Comparison of ENCODE assay signal across 21 cellular contexts in genomic region chr4:52752921-52753320, GRCh38.
"Had no signal": no experiment of that assay in that cellular context is flagged by ENCODE, and none has a peak within 500 bp of the region (broad histone marks: within the 10 kb centered on the region; RNA-seq: fewer than 3 reads in every experiment).

No MANE protein-coding gene starts in this region.

- H3K4me3 ChIP-seq: esophagus squamous epithelium, left lung, lower lobe of right lung, neural progenitor cell, tibial nerve, uterus had no signal

- DNase-seq: activated CD4-positive, alpha-beta T cell treated with anti-CD3 and anti-CD28 coated beads for 36 hours; activated CD4-positive, CD25-positive, alpha-beta regulatory T cell; activated CD8-positive, alpha-beta memory T cell treated with anti-CD3 and anti-CD28 coated beads, Interleukin-2, amount 10 ng/mL, durations not matched to agents 7 days and 5 days; activated CD8-positive, alpha-beta T cell treated with anti-CD3 and anti-CD28 coated beads, Interleukin-2, amount 10 ng/mL, durations not matched to agents 7 days and 5 days; activated naive CD8-positive, alpha-beta T cell treated with anti-CD3 and anti-CD28 coated beads, Interleukin-2, amount 10 ng/mL, durations not matched to agents 7 days and 5 days; activated T-cell treated with anti-CD3 and anti-CD28 coated beads, Interleukin-2, amount 50 U/mL, for 48 hours; esophagus squamous epithelium; left lung; lower lobe of right lung; mesendoderm; occipital lobe; posterior cingulate gyrus; right cardiac atrium; stimulated activated CD4-positive, alpha-beta T cell treated with anti-CD3 and anti-CD28 coated beads, Interleukin-15, amount 100 ng/mL, for 24 hours; stimulated activated CD4-positive, alpha-beta T cell treated with anti-CD3 and anti-CD28 coated beads, Interleukin-2, amount 100 ng/mL, for 24 hours; stimulated activated naive CD4-positive, alpha-beta T cell treated with Interleukin-2 at 50 U/mL for 16 hours; T-helper 1 cell; uterus had no signal

- H3K9me3 ChIP-seq: esophagus squamous epithelium, left lung, lower lobe of right lung, tibial nerve, uterus had no signal

- H3K36me3 ChIP-seq: esophagus squamous epithelium, left lung, lower lobe of right lung, neural progenitor cell, tibial nerve, uterus had no signal

- ATAC-seq: activated CD4-positive, alpha-beta T cell treated with anti-CD3 and anti-CD28 coated beads for 36 hours; activated CD8-positive, alpha-beta memory T cell treated with anti-CD3 and anti-CD28 coated beads, Interleukin-2, amount 10 ng/mL, durations not matched to agents 7 days and 5 days; activated CD8-positive, alpha-beta T cell treated with anti-CD3 and anti-CD28 coated beads, Interleukin-2, amount 10 ng/mL, durations not matched to agents 7 days and 5 days; left lung; lower lobe of right lung; right cardiac atrium had no signal

- H3K27ac ChIP-seq: esophagus squamous epithelium, left lung, lower lobe of right lung, neural progenitor cell, tibial nerve, uterus had no signal

- H3K4me1 ChIP-seq: neural progenitor cell, uterus had no signal

- H3K4me3 Mint-ChIP-seq: activated CD4-positive, alpha-beta T cell treated with anti-CD3 and anti-CD28 coated beads for 36 hours; activated CD8-positive, alpha-beta memory T cell treated with anti-CD3 and anti-CD28 coated beads, Interleukin-2, amount 10 ng/mL, durations not matched to agents 7 days and 5 days; activated CD8-positive, alpha-beta T cell treated with anti-CD3 and anti-CD28 coated beads, Interleukin-2, amount 10 ng/mL, durations not matched to agents 7 days and 5 days; activated naive CD8-positive, alpha-beta T cell treated with anti-CD3 and anti-CD28 coated beads, Interleukin-2, amount 10 ng/mL, durations not matched to agents 7 days and 5 days; neural progenitor cell had no signal

- H3K9me3 Mint-ChIP-seq: activated T-helper 2 cell treated with anti-CD3 and anti-CD28 coated beads, Interferon-gamma antibody, Interleukin-2, Interleukin-4, amounts not matched to agents 10 μg/mL and 5 μg/mL and 100 μg/mL, durations not matched to agents 14 hours and 24 hours and 36 hours had no signal

- H3K27ac Mint-ChIP-seq: activated CD4-positive, alpha-beta T cell treated with anti-CD3 and anti-CD28 coated beads for 36 hours; activated CD8-positive, alpha-beta memory T cell treated with anti-CD3 and anti-CD28 coated beads, Interleukin-2, amount 10 ng/mL, durations not matched to agents 7 days and 5 days; activated CD8-positive, alpha-beta T cell treated with anti-CD3 and anti-CD28 coated beads, Interleukin-2, amount 10 ng/mL, durations not matched to agents 7 days and 5 days; activated naive CD8-positive, alpha-beta T cell treated with anti-CD3 and anti-CD28 coated beads, Interleukin-2, amount 10 ng/mL, durations not matched to agents 7 days and 5 days; activated T-helper 2 cell treated with anti-CD3 and anti-CD28 coated beads, Interferon-gamma antibody, Interleukin-2, Interleukin-4, amounts not matched to agents 10 μg/mL and 5 μg/mL and 100 μg/mL, durations not matched to agents 14 hours and 24 hours and 36 hours had no signal

- H3K27me3 ChIP-seq: uterus had no signal

- H3K36me3 Mint-ChIP-seq: activated CD8-positive, alpha-beta memory T cell treated with anti-CD3 and anti-CD28 coated beads, Interleukin-2, amount 10 ng/mL, durations not matched to agents 7 days and 5 days; activated naive CD8-positive, alpha-beta T cell treated with anti-CD3 and anti-CD28 coated beads, Interleukin-2, amount 10 ng/mL, durations not matched to agents 7 days and 5 days had no signal
